ENCODE assay signal across 6 cellular contexts in genomic region chr15:43562753-43563152, GRCh38. TPM values are rescaled to one million over a fixed set of nuclear protein-coding genes. Genes with fewer than 3 reads are reported as not detected.
"Had no signal": no experiment of that assay in that cellular context is flagged by ENCODE, and none has a peak within 500 bp of the region (broad histone marks: within the 10 kb centered on the region; RNA-seq: fewer than 3 reads in every experiment).

No MANE protein-coding gene starts in this region.

RNA-seq across cellular contexts. Expression of gene CKMT1B, which starts 31.1 kb away (rescaled TPM):
- total RNA-seq: PC-9, RPMI7951, SJCRH30, SJSA1 had no signal

RNA-seq across cellular contexts. Expression of gene STRC, which starts 55.8 kb away (rescaled TPM):
- total RNA-seq: Right ventricle myocardium inferior, Right ventricle myocardium superior, RPMI7951, SJSA1 had no signal
